In genomic region chr5:176675676-176676360, GRCh38 we compare ENCODE assay signal across 9 cellular contexts. TPM values are rescaled to one million over a fixed set of nuclear protein-coding genes. Genes with fewer than 3 reads are reported as not detected.
DNase-seq lines count a peak whose midpoint lies in the region; ATAC-seq and TF ChIP-seq lines count a peak whose summit lies in the region.
"Had no signal": no experiment of that assay in that cellular context is flagged by ENCODE, and none has a peak within 500 bp of the region (broad histone marks: within the 10 kb centered on the region; RNA-seq: fewer than 3 reads in every experiment).

No MANE protein-coding gene starts in this region.

- no peak for TF ChIP-seq POLR2A in suprapubic skin (IDR thresholded peaks at IDR 0.05)

- H3K27me3 ChIP-seq in effector memory CD4-positive, alpha-beta T cell (replicated peaks; ENCODE audit: control insufficient read depth, insufficient read depth, low read length, poor library complexity, severe bottlenecking) = peaks cover 12% of the 10 kb centered on the region
- peaks cover 59% of the 10 kb centered on the region for H3K27me3 ChIP-seq in suprapubic skin

- no peaks in the 10 kb centered on the region for H3K36me3 Mint-ChIP-seq in endothelial cell (ENCODE audit: low read depth, unreplicated experiment)

- peak; percentile 51 for DNase-seq in DMS53 (lab: John Stamatoyannopoulos, UW)
- no peak for DNase-seq in DMS53 treated with DMSO at 0.1 percent for 48 hours (lab: John Stamatoyannopoulos, UW; ENCODE audit: unreplicated experiment)
- peak; percentile 34 for DNase-seq in NCI-H1694 treated with DMSO at 0.1 percent for 48 hours (lab: John Stamatoyannopoulos, UW)
- peak; percentile 54 for DNase-seq in endothelial cell (ENCODE audit: low spot score)
- peak; percentile 35 for DNase-seq in renal cortical epithelial cell (ENCODE audit: low read depth)
- DNase-seq in effector memory CD4-positive, alpha-beta T cell = no peak
- no peak for DNase-seq in suprapubic skin (ENCODE audit: low spot score in 2 of 2)
- DNase-seq: GOT3 had no signal

- H3K9me3 ChIP-seq in effector memory CD4-positive, alpha-beta T cell (ENCODE audit: control insufficient read depth, low read length) = no peaks in the 10 kb centered on the region
- no peaks in the 10 kb centered on the region for H3K9me3 ChIP-seq in suprapubic skin

- no peaks in the 10 kb centered on the region for H3K36me3 ChIP-seq in effector memory CD4-positive, alpha-beta T cell (ENCODE audit: control insufficient read depth, insufficient read depth, low read length)
- H3K36me3 ChIP-seq in suprapubic skin = no peaks in the 10 kb centered on the region

- H3K9me3 Mint-ChIP-seq in endothelial cell (ENCODE audit: unreplicated experiment) = no peaks in the 10 kb centered on the region

- no peaks in the 10 kb centered on the region for H3K4me1 Mint-ChIP-seq in endothelial cell (ENCODE audit: unreplicated experiment)

- H3K4me3 Mint-ChIP-seq in endothelial cell (ENCODE audit: unreplicated experiment) = no peak overlapping the region

- peaks cover 8% of the 10 kb centered on the region for H3K27me3 Mint-ChIP-seq in endothelial cell (ENCODE audit: unreplicated experiment)

- no peak for TF ChIP-seq EP300 in suprapubic skin (IDR thresholded peaks at IDR 0.05)

- H3K27ac Mint-ChIP-seq in endothelial cell (ENCODE audit: unreplicated experiment) = no peak overlapping the region

- no peaks in the 10 kb centered on the region for H3K4me1 ChIP-seq in effector memory CD4-positive, alpha-beta T cell (ENCODE audit: control insufficient read depth, insufficient read depth, low read length, poor library complexity, severe bottlenecking)
- peaks cover 13% of the 10 kb centered on the region for H3K4me1 ChIP-seq in suprapubic skin

- TF ChIP-seq CTCF in endothelial cell (IDR thresholded peaks at IDR 0.05; ENCODE audit: unreplicated experiment) (peak; percentile 83), suprapubic skin (IDR thresholded peaks at IDR 0.05) (peak in 1 of 2 donors; percentile 39)

- ATAC-seq in GM21367 (IDR thresholded peaks at IDR 0.05; ENCODE audit: unreplicated experiment) = no peak

- no peak overlapping the region for H3K27ac ChIP-seq in effector memory CD4-positive, alpha-beta T cell (ENCODE audit: insufficient read depth, low read length, poor library complexity, severe bottlenecking)
- no peak overlapping the region for H3K27ac ChIP-seq in suprapubic skin

- H3K4me3 ChIP-seq in effector memory CD4-positive, alpha-beta T cell (ENCODE audit: insufficient read depth, low read depth, low read length, poor library complexity, severe bottlenecking) = no peak overlapping the region
- no peak overlapping the region for H3K4me3 ChIP-seq in suprapubic skin

- WGBS in suprapubic skin = 69% methylated on average over 19 of the region's 19 CpGs

RNA-seq across cellular contexts. Expression of gene TSPAN17, which starts 28.5 kb away (rescaled TPM):
- total RNA-seq in endothelial cell (ENCODE audit: unreplicated experiment) = 57.5 TPM
- total RNA-seq in renal cortical epithelial cell = 38.5 and 43.8 TPM in 2 replicates
- total RNA-seq in suprapubic skin = 10 to 100 TPM; 14.6 to 22.3 (median 17.7) TPM

RNA-seq across cellular contexts. Expression of gene EIF4E1B, which starts 45.3 kb away (rescaled TPM):
- total RNA-seq in endothelial cell (ENCODE audit: unreplicated experiment) = 0.54 TPM
- total RNA-seq in renal cortical epithelial cell = not detected in 2 replicates
- total RNA-seq in suprapubic skin = not detected

RNA-seq across cellular contexts. Expression of gene SNCB, which starts 45.5 kb away (rescaled TPM):
- total RNA-seq in endothelial cell (ENCODE audit: unreplicated experiment) = 0.80 TPM
- total RNA-seq in renal cortical epithelial cell = not detected in 2 replicates
- total RNA-seq in suprapubic skin = not detected

Comparison
In these comparisons a context has a peak if more than half of its experiments do, and no peak if none do; other contexts are left out.
1. DNase-seq: peak in DMS53 (single experiment), NCI-H1694 treated with DMSO at 0.1 percent for 48 hours (single experiment), endothelial cell (single experiment) and renal cortical epithelial cell (single experiment); none in DMS53 treated with DMSO at 0.1 percent for 48 hours (single experiment), effector memory CD4-positive, alpha-beta T cell (0 of 3) and suprapubic skin (0 of 2).